In the genomic region with DNA sequence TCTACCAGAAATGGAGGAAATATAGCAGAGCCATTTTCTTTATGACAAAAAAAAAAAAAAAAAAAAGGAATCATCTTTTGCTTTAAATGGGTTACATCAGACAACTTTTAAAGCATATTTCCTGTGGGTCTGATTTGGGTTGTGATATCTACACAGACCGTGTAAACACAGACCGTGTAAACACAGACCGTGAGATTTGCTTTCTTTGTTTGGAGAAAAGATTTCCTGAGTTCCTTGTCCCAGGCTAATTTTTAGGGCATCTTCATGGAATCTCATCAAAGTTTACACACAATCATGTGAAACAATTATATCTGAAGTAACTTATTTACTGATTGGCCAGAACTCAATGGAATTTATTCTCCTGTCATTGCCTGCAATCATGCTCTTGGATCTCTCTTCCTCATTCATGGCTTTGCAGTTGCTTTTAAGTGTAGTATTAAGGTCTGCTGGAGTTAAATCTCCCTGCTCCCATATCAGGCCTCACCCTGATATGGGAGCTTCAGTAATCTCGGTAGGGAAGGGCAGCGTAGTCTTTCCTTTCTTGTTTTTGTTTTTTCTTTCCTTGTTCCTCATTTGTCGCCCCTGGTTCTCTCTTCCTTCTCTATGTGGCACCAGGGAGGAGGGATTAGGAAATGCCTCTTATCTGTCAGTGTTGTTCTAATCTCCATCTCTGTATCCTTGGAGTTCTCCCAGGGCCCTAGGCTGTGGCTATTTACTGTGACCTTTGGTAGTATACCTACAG, we compare ENCODE assay signal across 1 cellular context.
TF ChIP-seq lines count a peak whose summit lies in the region.

No MANE protein-coding gene starts in this region.

TF ChIP-seq in liver, 16 proteins besides CTCF, POLR2A, EP300 and RAD21 (continued from another document):
- TF ChIP-seq, protein P1, sequence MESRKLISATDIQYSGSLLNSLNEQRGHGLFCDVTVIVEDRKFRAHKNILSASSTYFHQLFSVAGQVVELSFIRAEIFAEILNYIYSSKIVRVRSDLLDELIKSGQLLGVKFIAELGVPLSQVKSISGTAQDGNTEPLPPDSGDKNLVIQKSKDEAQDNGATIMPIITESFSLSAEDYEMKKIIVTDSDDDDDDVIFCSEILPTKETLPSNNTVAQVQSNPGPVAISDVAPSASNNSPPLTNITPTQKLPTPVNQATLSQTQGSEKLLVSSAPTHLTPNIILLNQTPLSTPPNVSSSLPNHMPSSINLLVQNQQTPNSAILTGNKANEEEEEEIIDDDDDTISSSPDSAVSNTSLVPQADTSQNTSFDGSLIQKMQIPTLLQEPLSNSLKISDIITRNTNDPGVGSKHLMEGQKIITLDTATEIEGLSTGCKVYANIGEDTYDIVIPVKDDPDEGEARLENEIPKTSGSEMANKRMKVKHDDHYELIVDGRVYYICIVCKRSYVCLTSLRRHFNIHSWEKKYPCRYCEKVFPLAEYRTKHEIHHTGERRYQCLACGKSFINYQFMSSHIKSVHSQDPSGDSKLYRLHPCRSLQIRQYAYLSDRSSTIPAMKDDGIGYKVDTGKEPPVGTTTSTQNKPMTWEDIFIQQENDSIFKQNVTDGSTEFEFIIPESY (IDR thresholded peaks at IDR 0.05), result no peak
- TF ChIP-seq, protein P2, sequence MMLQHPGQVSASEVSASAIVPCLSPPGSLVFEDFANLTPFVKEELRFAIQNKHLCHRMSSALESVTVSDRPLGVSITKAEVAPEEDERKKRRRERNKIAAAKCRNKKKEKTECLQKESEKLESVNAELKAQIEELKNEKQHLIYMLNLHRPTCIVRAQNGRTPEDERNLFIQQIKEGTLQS (IDR thresholded peaks at IDR 0.05), result no peak
- TF ChIP-seq SP1 (IDR thresholded peaks at IDR 0.05), result no peak
- TF ChIP-seq GABPA (IDR thresholded peaks at IDR 0.05 in 1 of 2, conservative IDR thresholded peaks at IDR 0.05 in 1 of 2), result no peak
